Comparison of ENCODE assay signal across 13 cellular contexts in genomic region chr6:29676981-29677601, GRCh38. TPM values are rescaled to one million over a fixed set of nuclear protein-coding genes. Genes with fewer than 3 reads are reported as not detected.
DNase-seq lines count a peak whose midpoint lies in the region; ATAC-seq and TF ChIP-seq lines count a peak whose summit lies in the region.
"Had no signal": no experiment of that assay in that cellular context is flagged by ENCODE, and none has a peak within 500 bp of the region (broad histone marks: within the 10 kb centered on the region; RNA-seq: fewer than 3 reads in every experiment).

No MANE protein-coding gene starts in this region.

- H3K79me2 ChIP-seq in Loucy (ENCODE audit: insufficient read depth, low read length), result no peaks in the 10 kb centered on the region

- H3K27ac ChIP-seq in breast epithelium (peak overlapping the region; percentile 41 to 44), vagina (no peak overlapping the region)
- H3K27ac ChIP-seq in naive thymus-derived CD4-positive, alpha-beta T cell (ENCODE audit: low read depth, low read length), result no peak overlapping the region

- POLR2A ChIA-PET in naive thymus-derived CD4-positive, alpha-beta T cell (lab: Charles Lee), result interaction anchor here (0.8 kb wide), 1 partner anchor 27 kb away, joined by 3 read pairs; no protein-coding TSS in a partner anchor

- no peaks in the 10 kb centered on the region for H3K9me3 Mint-ChIP-seq in naive thymus-derived CD4-positive, alpha-beta T cell
- no peaks in the 10 kb centered on the region for H3K9me3 Mint-ChIP-seq in activated naive CD4-positive, alpha-beta T cell treated with anti-CD3 and anti-CD28 coated beads, Interleukin-2, amount 10 ng/mL, durations not matched to agents 7 days and 5 days

- peak; percentile 31 for ATAC-seq in naive thymus-derived CD4-positive, alpha-beta T cell

- no peak overlapping the region for H3K9ac ChIP-seq in Loucy (ENCODE audit: low read depth, low read length, poor library complexity, severe bottlenecking)

- H4K20me1 ChIP-seq in Loucy (ENCODE audit: insufficient read depth, low read length, poor library complexity, severe bottlenecking), result no peaks in the 10 kb centered on the region

- H3K9me3 ChIP-seq in Loucy (ENCODE audit: insufficient read depth, low read depth, low read length) (no peaks in the 10 kb centered on the region), breast epithelium (no peaks in the 10 kb centered on the region), vagina (no peaks in the 10 kb centered on the region)
- no peaks in the 10 kb centered on the region for H3K9me3 ChIP-seq in naive thymus-derived CD4-positive, alpha-beta T cell (ENCODE audit: control insufficient read depth in 2 of 3, low read length in 3 of 3)

- peaks cover 0 to 9% (median 4%) of the 10 kb centered on the region in 5 donors for H3K27me3 Mint-ChIP-seq in naive thymus-derived CD4-positive, alpha-beta T cell
- peaks cover 42% of the 10 kb centered on the region for H3K27me3 Mint-ChIP-seq in activated naive CD4-positive, alpha-beta T cell treated with anti-CD3 and anti-CD28 coated beads, Interleukin-2, amount 10 ng/mL, durations not matched to agents 7 days and 5 days

- TF ChIP-seq CTCF in Loucy (conservative IDR thresholded peaks at IDR 0.05; ENCODE audit: low read length) (no peak), breast epithelium (IDR thresholded peaks at IDR 0.05) (no peak), vagina (IDR thresholded peaks at IDR 0.05) (no peak)

- peaks cover 12% of the 10 kb centered on the region for H3K4me1 ChIP-seq in Loucy (ENCODE audit: insufficient read depth, low read length, poor library complexity, severe bottlenecking)
- no peaks in the 10 kb centered on the region for H3K4me1 ChIP-seq in breast epithelium
- no peaks in the 10 kb centered on the region for H3K4me1 ChIP-seq in naive thymus-derived CD4-positive, alpha-beta T cell (ENCODE audit: control insufficient read depth in 2 of 2, insufficient read depth in 2 of 2, low read length in 2 of 2)
- H3K4me1 ChIP-seq in vagina, result no peaks in the 10 kb centered on the region

- intact Hi-C loops in breast epithelium (cut with DNase I; ENCODE audit: low total_unique reads), result no loop called here
- intact Hi-C loops in naive thymus-derived CD4-positive, alpha-beta T cell (cut with micrococcal nuclease), result no loop called here
- intact Hi-C loops in vagina (cut with DNase I), result no loop called here

- peak overlapping the region; percentile 37 for H3K4me2 ChIP-seq in Loucy (ENCODE audit: low read depth, low read length, poor library complexity, severe bottlenecking)

- H3K4me3 Mint-ChIP-seq in naive thymus-derived CD4-positive, alpha-beta T cell, result peak overlapping the region in 1 of 10 donors; percentile 60
- no peak overlapping the region for H3K4me3 Mint-ChIP-seq in activated naive CD4-positive, alpha-beta T cell treated with anti-CD3 and anti-CD28 coated beads, Interleukin-2, amount 10 ng/mL, durations not matched to agents 7 days and 5 days

- no peaks in the 10 kb centered on the region for H3F3A ChIP-seq in Loucy (ENCODE audit: low read depth)

- H3K4me3 ChIP-seq in Loucy (ENCODE audit: low read length, poor library complexity, severe bottlenecking) (no peak overlapping the region), breast epithelium (no peak overlapping the region), vagina (no peak overlapping the region)
- H3K4me3 ChIP-seq in naive thymus-derived CD4-positive, alpha-beta T cell (ENCODE audit: low read length), result no peak overlapping the region

- H3K36me3 ChIP-seq in Loucy (ENCODE audit: insufficient read depth, low read length), result no peaks in the 10 kb centered on the region
- H3K36me3 ChIP-seq in breast epithelium, result no peaks in the 10 kb centered on the region
- H3K36me3 ChIP-seq in naive thymus-derived CD4-positive, alpha-beta T cell (ENCODE audit: control insufficient read depth in 2 of 3, insufficient read depth in 3 of 3, low read length in 3 of 3), result no peaks in the 10 kb centered on the region
- no peaks in the 10 kb centered on the region for H3K36me3 ChIP-seq in vagina

- peaks cover 0 to 2% (median 0%) of the 10 kb centered on the region in 5 donors for H3K36me3 Mint-ChIP-seq in naive thymus-derived CD4-positive, alpha-beta T cell
- no peaks in the 10 kb centered on the region for H3K36me3 Mint-ChIP-seq in activated naive CD4-positive, alpha-beta T cell treated with anti-CD3 and anti-CD28 coated beads, Interleukin-2, amount 10 ng/mL, durations not matched to agents 7 days and 5 days

- CTCF ChIA-PET in naive thymus-derived CD4-positive, alpha-beta T cell (lab: Charles Lee), result no interaction called here
- CTCF ChIA-PET in activated naive CD4-positive, alpha-beta T cell treated with anti-CD3 and anti-CD28 coated beads, Interleukin-2, amount 10 ng/mL, durations not matched to agents 7 days and 5 days (lab: Charles Lee), result interaction anchor here (0.7 to 5.2 kb wide), 5 partner anchors 23 to 158 kb away, joined by 3 to 30 read pairs (median 5); no protein-coding TSS in a partner anchor

- H3K9me2 ChIP-seq in Loucy (replicated peaks; ENCODE audit: low read depth, low read length), result no peaks in the 10 kb centered on the region

- peak; percentile 24 to 69 for DNase-seq in NCI-H2081 (lab: John Stamatoyannopoulos, UW)
- DNase-seq in NCI-H2081 treated with DMSO at 0.1 percent for 48 hours (lab: John Stamatoyannopoulos, UW), result no peak
- DNase-seq in breast epithelium (ENCODE audit: low spot score in 2 of 2), result peak in 1 of 2 donors; percentile 40
- DNase-seq in naive thymus-derived CD4-positive, alpha-beta T cell, result no peak
- DNase-seq in Ammon's horn (ENCODE audit: low spot score), result no peak
- no peak for DNase-seq in vagina (ENCODE audit: extremely low spot score in 2 of 2)
- no peak for DNase-seq in activated naive CD4-positive, alpha-beta T cell treated with anti-CD3 and anti-CD28 coated beads, Interleukin-2, amount 10 ng/mL, durations not matched to agents 7 days and 5 days
- DNase-seq: activated CD8-positive, alpha-beta memory T cell treated with anti-CD3 and anti-CD28 coated beads for 24 hours; cerebellar nuclear complex; H7; NCI-H774 had no signal

- H3K4me1 Mint-ChIP-seq in naive thymus-derived CD4-positive, alpha-beta T cell, result peaks cover 6 to 27% (median 11%) of the 10 kb centered on the region in 7 donors
- H3K4me1 Mint-ChIP-seq in activated naive CD4-positive, alpha-beta T cell treated with anti-CD3 and anti-CD28 coated beads, Interleukin-2, amount 10 ng/mL, durations not matched to agents 7 days and 5 days, result peaks cover 11% of the 10 kb centered on the region

- no peak for TF ChIP-seq POLR2A in breast epithelium (IDR thresholded peaks at IDR 0.05)
- no peak for TF ChIP-seq POLR2A in vagina (IDR thresholded peaks at IDR 0.05)

- no peaks in the 10 kb centered on the region for H3K27me3 ChIP-seq in Loucy (ENCODE audit: insufficient read depth, low read length, poor library complexity, severe bottlenecking)
- no peaks in the 10 kb centered on the region for H3K27me3 ChIP-seq in breast epithelium
- H3K27me3 ChIP-seq in naive thymus-derived CD4-positive, alpha-beta T cell (ENCODE audit: control insufficient read depth in 2 of 2, insufficient read depth in 2 of 2, low read length in 2 of 2), result no peaks in the 10 kb centered on the region
- no peaks in the 10 kb centered on the region for H3K27me3 ChIP-seq in vagina

- H3K27ac Mint-ChIP-seq in naive thymus-derived CD4-positive, alpha-beta T cell, result peak overlapping the region in 3 of 9 donors; percentile 67 to 72 (median 71)
- H3K27ac Mint-ChIP-seq in activated naive CD4-positive, alpha-beta T cell treated with anti-CD3 and anti-CD28 coated beads, Interleukin-2, amount 10 ng/mL, durations not matched to agents 7 days and 5 days, result no peak overlapping the region

- peak overlapping the region; percentile 40; the same call in 1 of the 2 replicates for H2AFZ ChIP-seq in Loucy (ENCODE audit: low read length)

RNA-seq across cellular contexts. Expression of gene ZFP57, which starts 3.9 kb away (rescaled TPM):
- total RNA-seq in breast epithelium, result 1 to 10 TPM in 1 of 3 donors, under 1 TPM in 1, not detected in 1; 0.29 to 2.9 TPM
- 1 to 10 TPM in 2 of 5 experiments, not detected in 3; 1.7 to 2.3 TPM for total RNA-seq in naive thymus-derived CD4-positive, alpha-beta T cell
- polyA plus RNA-seq in naive thymus-derived CD4-positive, alpha-beta T cell, result 1 to 10 TPM in 1 of 2 donors, not detected in 1; 3.3 TPM
- total RNA-seq in vagina, result 3.7 TPM
- total RNA-seq: pulmonary artery endothelial cell had no signal

RNA-seq across cellular contexts. Expression of gene MOG, which starts 20.2 kb away (rescaled TPM):
- total RNA-seq in breast epithelium (not detected), vagina (not detected)
- total RNA-seq in naive thymus-derived CD4-positive, alpha-beta T cell, result not detected
- polyA plus RNA-seq in naive thymus-derived CD4-positive, alpha-beta T cell, result not detected
- total RNA-seq: pulmonary artery endothelial cell had no signal

RNA-seq across cellular contexts. Expression of gene GABBR1, which starts 44.1 kb away (rescaled TPM):
- total RNA-seq in breast epithelium, result 10 to 100 TPM; 26.1 to 49.2 (median 48.4) TPM
- total RNA-seq in naive thymus-derived CD4-positive, alpha-beta T cell, result 100 to 1,000 TPM in 1 of 5 experiments, 10 to 100 TPM in 4; 37.0 to 115 (median 61.9) TPM
- 1 to 10 TPM; 1.2 to 2.2 TPM for polyA plus RNA-seq in naive thymus-derived CD4-positive, alpha-beta T cell
- 58.4 TPM for total RNA-seq in vagina

RNA-seq across cellular contexts. Expression of gene HLA-F, which starts 46.1 kb away (rescaled TPM):
- total RNA-seq in breast epithelium, result 10 to 100 TPM; 58.6 to 93.7 (median 64.1) TPM
- 100 to 1,000 TPM; 502 to 678 (median 522) TPM for total RNA-seq in naive thymus-derived CD4-positive, alpha-beta T cell
- polyA plus RNA-seq in naive thymus-derived CD4-positive, alpha-beta T cell, result 100 to 1,000 TPM; 348 to 498 TPM
- total RNA-seq in vagina, result 133 TPM

Comparison
In these comparisons a context has a peak if more than half of its experiments do, and no peak if none do; other contexts are left out.
1. DNase-seq: peak in NCI-H2081 (2 of 2); none in NCI-H2081 treated with DMSO at 0.1 percent for 48 hours (single experiment), naive thymus-derived CD4-positive, alpha-beta T cell (0 of 9), Ammon's horn (single experiment), vagina (0 of 2) and activated naive CD4-positive, alpha-beta T cell treated with anti-CD3 and anti-CD28 coated beads, Interleukin-2, amount 10 ng/mL, durations not matched to agents 7 days and 5 days (single experiment).
2. H3K27ac ChIP-seq: peak in breast epithelium (2 of 2); none in naive thymus-derived CD4-positive, alpha-beta T cell (single experiment) and vagina (single experiment).